2 cellular contexts compared by ENCODE assay signal in genomic region chr7:143906895-143907294, GRCh38.
TF ChIP-seq lines count a peak whose summit lies in the region.

No MANE protein-coding gene starts in this region.

TF ChIP-seq in H1, 55 proteins besides CTCF, POLR2A, EP300 and RAD21 (continued from another document):
- TF ChIP-seq, protein P1, sequence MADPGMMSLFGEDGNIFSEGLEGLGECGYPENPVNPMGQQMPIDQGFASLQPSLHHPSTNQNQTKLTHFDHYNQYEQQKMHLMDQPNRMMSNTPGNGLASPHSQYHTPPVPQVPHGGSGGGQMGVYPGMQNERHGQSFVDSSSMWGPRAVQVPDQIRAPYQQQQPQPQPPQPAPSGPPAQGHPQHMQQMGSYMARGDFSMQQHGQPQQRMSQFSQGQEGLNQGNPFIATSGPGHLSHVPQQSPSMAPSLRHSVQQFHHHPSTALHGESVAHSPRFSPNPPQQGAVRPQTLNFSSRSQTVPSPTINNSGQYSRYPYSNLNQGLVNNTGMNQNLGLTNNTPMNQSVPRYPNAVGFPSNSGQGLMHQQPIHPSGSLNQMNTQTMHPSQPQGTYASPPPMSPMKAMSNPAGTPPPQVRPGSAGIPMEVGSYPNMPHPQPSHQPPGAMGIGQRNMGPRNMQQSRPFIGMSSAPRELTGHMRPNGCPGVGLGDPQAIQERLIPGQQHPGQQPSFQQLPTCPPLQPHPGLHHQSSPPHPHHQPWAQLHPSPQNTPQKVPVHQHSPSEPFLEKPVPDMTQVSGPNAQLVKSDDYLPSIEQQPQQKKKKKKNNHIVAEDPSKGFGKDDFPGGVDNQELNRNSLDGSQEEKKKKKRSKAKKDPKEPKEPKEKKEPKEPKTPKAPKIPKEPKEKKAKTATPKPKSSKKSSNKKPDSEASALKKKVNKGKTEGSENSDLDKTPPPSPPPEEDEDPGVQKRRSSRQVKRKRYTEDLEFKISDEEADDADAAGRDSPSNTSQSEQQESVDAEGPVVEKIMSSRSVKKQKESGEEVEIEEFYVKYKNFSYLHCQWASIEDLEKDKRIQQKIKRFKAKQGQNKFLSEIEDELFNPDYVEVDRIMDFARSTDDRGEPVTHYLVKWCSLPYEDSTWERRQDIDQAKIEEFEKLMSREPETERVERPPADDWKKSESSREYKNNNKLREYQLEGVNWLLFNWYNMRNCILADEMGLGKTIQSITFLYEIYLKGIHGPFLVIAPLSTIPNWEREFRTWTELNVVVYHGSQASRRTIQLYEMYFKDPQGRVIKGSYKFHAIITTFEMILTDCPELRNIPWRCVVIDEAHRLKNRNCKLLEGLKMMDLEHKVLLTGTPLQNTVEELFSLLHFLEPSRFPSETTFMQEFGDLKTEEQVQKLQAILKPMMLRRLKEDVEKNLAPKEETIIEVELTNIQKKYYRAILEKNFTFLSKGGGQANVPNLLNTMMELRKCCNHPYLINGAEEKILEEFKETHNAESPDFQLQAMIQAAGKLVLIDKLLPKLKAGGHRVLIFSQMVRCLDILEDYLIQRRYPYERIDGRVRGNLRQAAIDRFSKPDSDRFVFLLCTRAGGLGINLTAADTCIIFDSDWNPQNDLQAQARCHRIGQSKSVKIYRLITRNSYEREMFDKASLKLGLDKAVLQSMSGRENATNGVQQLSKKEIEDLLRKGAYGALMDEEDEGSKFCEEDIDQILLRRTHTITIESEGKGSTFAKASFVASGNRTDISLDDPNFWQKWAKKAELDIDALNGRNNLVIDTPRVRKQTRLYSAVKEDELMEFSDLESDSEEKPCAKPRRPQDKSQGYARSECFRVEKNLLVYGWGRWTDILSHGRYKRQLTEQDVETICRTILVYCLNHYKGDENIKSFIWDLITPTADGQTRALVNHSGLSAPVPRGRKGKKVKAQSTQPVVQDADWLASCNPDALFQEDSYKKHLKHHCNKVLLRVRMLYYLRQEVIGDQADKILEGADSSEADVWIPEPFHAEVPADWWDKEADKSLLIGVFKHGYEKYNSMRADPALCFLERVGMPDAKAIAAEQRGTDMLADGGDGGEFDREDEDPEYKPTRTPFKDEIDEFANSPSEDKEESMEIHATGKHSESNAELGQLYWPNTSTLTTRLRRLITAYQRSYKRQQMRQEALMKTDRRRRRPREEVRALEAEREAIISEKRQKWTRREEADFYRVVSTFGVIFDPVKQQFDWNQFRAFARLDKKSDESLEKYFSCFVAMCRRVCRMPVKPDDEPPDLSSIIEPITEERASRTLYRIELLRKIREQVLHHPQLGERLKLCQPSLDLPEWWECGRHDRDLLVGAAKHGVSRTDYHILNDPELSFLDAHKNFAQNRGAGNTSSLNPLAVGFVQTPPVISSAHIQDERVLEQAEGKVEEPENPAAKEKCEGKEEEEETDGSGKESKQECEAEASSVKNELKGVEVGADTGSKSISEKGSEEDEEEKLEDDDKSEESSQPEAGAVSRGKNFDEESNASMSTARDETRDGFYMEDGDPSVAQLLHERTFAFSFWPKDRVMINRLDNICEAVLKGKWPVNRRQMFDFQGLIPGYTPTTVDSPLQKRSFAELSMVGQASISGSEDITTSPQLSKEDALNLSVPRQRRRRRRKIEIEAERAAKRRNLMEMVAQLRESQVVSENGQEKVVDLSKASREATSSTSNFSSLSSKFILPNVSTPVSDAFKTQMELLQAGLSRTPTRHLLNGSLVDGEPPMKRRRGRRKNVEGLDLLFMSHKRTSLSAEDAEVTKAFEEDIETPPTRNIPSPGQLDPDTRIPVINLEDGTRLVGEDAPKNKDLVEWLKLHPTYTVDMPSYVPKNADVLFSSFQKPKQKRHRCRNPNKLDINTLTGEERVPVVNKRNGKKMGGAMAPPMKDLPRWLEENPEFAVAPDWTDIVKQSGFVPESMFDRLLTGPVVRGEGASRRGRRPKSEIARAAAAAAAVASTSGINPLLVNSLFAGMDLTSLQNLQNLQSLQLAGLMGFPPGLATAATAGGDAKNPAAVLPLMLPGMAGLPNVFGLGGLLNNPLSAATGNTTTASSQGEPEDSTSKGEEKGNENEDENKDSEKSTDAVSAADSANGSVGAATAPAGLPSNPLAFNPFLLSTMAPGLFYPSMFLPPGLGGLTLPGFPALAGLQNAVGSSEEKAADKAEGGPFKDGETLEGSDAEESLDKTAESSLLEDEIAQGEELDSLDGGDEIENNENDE (IDR thresholded peaks at IDR 0.05; ENCODE audit: insufficient replicate concordance, low read length), result no peak

TF ChIP-seq in HepG2, 621 proteins besides CTCF, POLR2A, EP300 and RAD21 (continued from another document and continues in another):
- no peak for TF ChIP-seq ZBTB4 (CRISPR knock-in tag; IDR thresholded peaks at IDR 0.05; ENCODE audit: borderline replicate concordance)
- TF ChIP-seq SNAI1 (CRISPR knock-in tag; IDR thresholded peaks at IDR 0.05; ENCODE audit: borderline replicate concordance), result no peak
- no peak; the same call in 1 of the 2 replicates for TF ChIP-seq ZNF549 (CRISPR knock-in tag; IDR thresholded peaks at IDR 0.05)
- peak; percentile 85 for TF ChIP-seq RCOR2 (CRISPR knock-in tag; IDR thresholded peaks at IDR 0.05)
- TF ChIP-seq, protein P2, sequence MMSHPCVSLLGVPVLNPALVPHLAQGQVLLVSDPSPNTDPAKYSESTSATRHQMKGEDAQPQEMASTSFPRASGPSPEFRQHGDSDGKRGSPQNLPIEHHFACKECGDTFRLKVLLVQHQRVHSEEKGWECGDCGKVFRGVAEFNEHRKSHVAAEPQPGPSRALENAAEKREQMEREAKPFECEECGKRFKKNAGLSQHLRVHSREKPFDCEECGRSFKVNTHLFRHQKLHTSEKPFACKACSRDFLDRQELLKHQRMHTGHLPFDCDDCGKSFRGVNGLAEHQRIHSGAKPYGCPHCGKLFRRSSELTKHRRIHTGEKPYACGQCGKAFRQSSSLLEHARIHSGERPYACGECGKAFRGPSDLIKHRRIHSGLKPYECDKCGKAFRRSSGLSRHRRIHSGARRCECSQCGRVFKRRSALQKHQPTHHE (CRISPR knock-in tag; IDR thresholded peaks at IDR 0.05; ENCODE audit: borderline replicate concordance), result no peak
- no peak for TF ChIP-seq ZNF570 (CRISPR knock-in tag; IDR thresholded peaks at IDR 0.05; ENCODE audit: borderline replicate concordance)
- no peak for TF ChIP-seq ZNF343 (CRISPR knock-in tag; IDR thresholded peaks at IDR 0.05)
- TF ChIP-seq ARID5B (CRISPR knock-in tag; IDR thresholded peaks at IDR 0.05), result peak; percentile 98
- TF ChIP-seq KDM6A (CRISPR knock-in tag; IDR thresholded peaks at IDR 0.05; ENCODE audit: low read depth), result peak; percentile 89
- peak; percentile 44; the same call in 1 of the 2 replicates for TF ChIP-seq ZNF460 (CRISPR knock-in tag; IDR thresholded peaks at IDR 0.05; ENCODE audit: borderline replicate concordance)
- TF ChIP-seq NR3C1 (CRISPR knock-in tag; IDR thresholded peaks at IDR 0.05), result no peak
- TF ChIP-seq ZNF619 (CRISPR knock-in tag; IDR thresholded peaks at IDR 0.05), result no peak
- TF ChIP-seq HNRNPUL1 (IDR thresholded peaks at IDR 0.05; ENCODE audit: low read depth, low read length), result no peak
- no peak for TF ChIP-seq JUNB (CRISPR knock-in tag; IDR thresholded peaks at IDR 0.05; ENCODE audit: borderline replicate concordance)
- peak; percentile 86 for TF ChIP-seq MBD4 (IDR thresholded peaks at IDR 0.05; ENCODE audit: borderline replicate concordance, low read length)
- TF ChIP-seq KDM1A (CRISPR knock-in tag; IDR thresholded peaks at IDR 0.05), result peak; percentile 92
- TF ChIP-seq ATM (IDR thresholded peaks at IDR 0.05; ENCODE audit: borderline replicate concordance), result no peak
- no peak for TF ChIP-seq ZNF724P (CRISPR knock-in tag; IDR thresholded peaks at IDR 0.05; ENCODE audit: borderline replicate concordance)
- TF ChIP-seq NR2F2 (IDR thresholded peaks at IDR 0.05; ENCODE audit: borderline replicate concordance, low read depth), result peak; percentile 92
- peak; percentile 73 for TF ChIP-seq HHEX (CRISPR knock-in tag; IDR thresholded peaks at IDR 0.05)
- TF ChIP-seq ZBTB49 (CRISPR knock-in tag; IDR thresholded peaks at IDR 0.05; ENCODE audit: borderline replicate concordance), result no peak
- TF ChIP-seq, protein P3, sequence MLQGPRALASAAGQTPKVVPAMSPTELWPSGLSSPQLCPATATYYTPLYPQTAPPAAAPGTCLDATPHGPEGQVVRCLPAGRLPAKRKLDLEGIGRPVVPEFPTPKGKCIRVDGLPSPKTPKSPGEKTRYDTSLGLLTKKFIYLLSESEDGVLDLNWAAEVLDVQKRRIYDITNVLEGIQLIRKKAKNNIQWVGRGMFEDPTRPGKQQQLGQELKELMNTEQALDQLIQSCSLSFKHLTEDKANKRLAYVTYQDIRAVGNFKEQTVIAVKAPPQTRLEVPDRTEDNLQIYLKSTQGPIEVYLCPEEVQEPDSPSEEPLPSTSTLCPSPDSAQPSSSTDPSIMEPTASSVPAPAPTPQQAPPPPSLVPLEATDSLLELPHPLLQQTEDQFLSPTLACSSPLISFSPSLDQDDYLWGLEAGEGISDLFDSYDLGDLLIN (CRISPR knock-in tag; IDR thresholded peaks at IDR 0.05; ENCODE audit: borderline replicate concordance), result no peak
- TF ChIP-seq RFXAP (CRISPR knock-in tag; IDR thresholded peaks at IDR 0.05; ENCODE audit: borderline replicate concordance), result peak; percentile 40; the same call in 1 of the 2 replicates
- no peak for TF ChIP-seq ZIK1 (CRISPR knock-in tag; IDR thresholded peaks at IDR 0.05; ENCODE audit: borderline replicate concordance, low read depth)
- TF ChIP-seq, protein P4, sequence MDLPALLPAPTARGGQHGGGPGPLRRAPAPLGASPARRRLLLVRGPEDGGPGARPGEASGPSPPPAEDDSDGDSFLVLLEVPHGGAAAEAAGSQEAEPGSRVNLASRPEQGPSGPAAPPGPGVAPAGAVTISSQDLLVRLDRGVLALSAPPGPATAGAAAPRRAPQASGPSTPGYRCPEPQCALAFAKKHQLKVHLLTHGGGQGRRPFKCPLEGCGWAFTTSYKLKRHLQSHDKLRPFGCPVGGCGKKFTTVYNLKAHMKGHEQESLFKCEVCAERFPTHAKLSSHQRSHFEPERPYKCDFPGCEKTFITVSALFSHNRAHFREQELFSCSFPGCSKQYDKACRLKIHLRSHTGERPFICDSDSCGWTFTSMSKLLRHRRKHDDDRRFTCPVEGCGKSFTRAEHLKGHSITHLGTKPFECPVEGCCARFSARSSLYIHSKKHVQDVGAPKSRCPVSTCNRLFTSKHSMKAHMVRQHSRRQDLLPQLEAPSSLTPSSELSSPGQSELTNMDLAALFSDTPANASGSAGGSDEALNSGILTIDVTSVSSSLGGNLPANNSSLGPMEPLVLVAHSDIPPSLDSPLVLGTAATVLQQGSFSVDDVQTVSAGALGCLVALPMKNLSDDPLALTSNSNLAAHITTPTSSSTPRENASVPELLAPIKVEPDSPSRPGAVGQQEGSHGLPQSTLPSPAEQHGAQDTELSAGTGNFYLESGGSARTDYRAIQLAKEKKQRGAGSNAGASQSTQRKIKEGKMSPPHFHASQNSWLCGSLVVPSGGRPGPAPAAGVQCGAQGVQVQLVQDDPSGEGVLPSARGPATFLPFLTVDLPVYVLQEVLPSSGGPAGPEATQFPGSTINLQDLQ (CRISPR knock-in tag; IDR thresholded peaks at IDR 0.05), result no peak
